Comparison of ENCODE assay signal across 31 cellular contexts in genomic region chr5:110251366-110251765, GRCh38.
"Had no signal": no experiment of that assay in that cellular context is flagged by ENCODE, and none has a peak within 500 bp of the region (broad histone marks: within the 10 kb centered on the region; RNA-seq: fewer than 3 reads in every experiment).

No MANE protein-coding gene starts in this region.

- H3K27ac ChIP-seq: adrenal gland, ascending aorta, epithelial cell of prostate, esophagus squamous epithelium, heart left ventricle, spleen, suprapubic skin, tibial artery, WERI-Rb-1 had no signal

- H3K27me3 Mint-ChIP-seq: activated naive CD8-positive, alpha-beta T cell treated with anti-CD3 and anti-CD28 coated beads for 36 hours; dendritic cell treated with granulocyte-macrophage colony-stimulating factor and Interleukin-4, amounts not matched to agents 40 ng/mL and 50 ng/mL, for 4 days; naive thymus-derived CD4-positive, alpha-beta T cell had no signal

- H3K4me3 ChIP-seq: adrenal gland, ascending aorta, esophagus squamous epithelium, heart left ventricle, spleen, suprapubic skin, tibial artery had no signal

- ATAC-seq: activated CD4-positive, CD25-positive, alpha-beta regulatory T cell treated with anti-CD3 and anti-CD28 coated beads, Interleukin-2, amount 50 U/mL, for 24 hours; heart left ventricle; naive thymus-derived CD4-positive, alpha-beta T cell; right cardiac atrium had no signal

- H3K4me1 Mint-ChIP-seq: activated naive CD8-positive, alpha-beta T cell treated with anti-CD3 and anti-CD28 coated beads for 36 hours; central memory CD8-positive, alpha-beta T cell; immature natural killer cell; mesothelial cell of epicardium; naive thymus-derived CD4-positive, alpha-beta T cell had no signal

- H3K9me3 ChIP-seq: ascending aorta, esophagus squamous epithelium, heart left ventricle, spleen, suprapubic skin, tibial artery had no signal

- H3K27me3 ChIP-seq: adrenal gland, ascending aorta, esophagus squamous epithelium, heart left ventricle, spleen, suprapubic skin, tibial artery had no signal

- H3K36me3 Mint-ChIP-seq: activated naive CD8-positive, alpha-beta T cell treated with anti-CD3 and anti-CD28 coated beads for 36 hours; immature natural killer cell; mesothelial cell of epicardium; naive thymus-derived CD4-positive, alpha-beta T cell had no signal

- H3K4me1 ChIP-seq: adrenal gland, ascending aorta, esophagus squamous epithelium, heart left ventricle, spleen, suprapubic skin had no signal

- H3K27ac Mint-ChIP-seq: activated naive CD4-positive, alpha-beta T cell treated with anti-CD3 and anti-CD28 coated beads for 36 hours; activated naive CD8-positive, alpha-beta T cell treated with anti-CD3 and anti-CD28 coated beads for 36 hours; activated T-helper 1 cell treated with anti-CD3 and anti-CD28 coated beads, Interleukin-12 subunit alpha, Interleukin-12 subunit beta, Interleukin-2, Interleukin-4 antibody, amounts not matched to agents 30 ng/mL and 10 ng/mL and 1 ng/mL, durations not matched to agents 14 hours and 24 hours and 36 hours; dendritic cell treated with granulocyte-macrophage colony-stimulating factor and Interleukin-4, amounts not matched to agents 40 ng/mL and 50 ng/mL, for 4 days; immature natural killer cell; mesothelial cell of epicardium; naive thymus-derived CD4-positive, alpha-beta T cell; T-helper 1 cell treated with Interleukin-12 subunit alpha and Interleukin-12 subunit beta and Interleukin-4 antibody, amounts not matched to agents 30 μg/mL and 1 μg/mL, for 36 hours had no signal

- H3K9me3 Mint-ChIP-seq: activated naive CD4-positive, alpha-beta T cell treated with anti-CD3 and anti-CD28 coated beads for 36 hours; activated naive CD8-positive, alpha-beta T cell treated with anti-CD3 and anti-CD28 coated beads for 36 hours; activated T-helper 1 cell treated with anti-CD3 and anti-CD28 coated beads, Interleukin-12 subunit alpha, Interleukin-12 subunit beta, Interleukin-2, Interleukin-4 antibody, amounts not matched to agents 30 ng/mL and 10 ng/mL and 1 ng/mL, durations not matched to agents 14 hours and 24 hours and 36 hours; central memory CD8-positive, alpha-beta T cell; dendritic cell treated with granulocyte-macrophage colony-stimulating factor and Interleukin-4, amounts not matched to agents 40 ng/mL and 50 ng/mL, for 4 days; mesothelial cell of epicardium; naive thymus-derived CD4-positive, alpha-beta T cell; neural crest cell; T-helper 1 cell treated with Interleukin-12 subunit alpha and Interleukin-12 subunit beta and Interleukin-4 antibody, amounts not matched to agents 30 μg/mL and 1 μg/mL, for 36 hours had no signal

- H3K4me3 Mint-ChIP-seq: activated naive CD4-positive, alpha-beta T cell treated with anti-CD3 and anti-CD28 coated beads for 36 hours; activated naive CD8-positive, alpha-beta T cell treated with anti-CD3 and anti-CD28 coated beads for 36 hours; activated T-helper 1 cell treated with anti-CD3 and anti-CD28 coated beads, Interleukin-12 subunit alpha, Interleukin-12 subunit beta, Interleukin-2, Interleukin-4 antibody, amounts not matched to agents 30 ng/mL and 10 ng/mL and 1 ng/mL, durations not matched to agents 14 hours and 24 hours and 36 hours; central memory CD8-positive, alpha-beta T cell; dendritic cell treated with granulocyte-macrophage colony-stimulating factor and Interleukin-4, amounts not matched to agents 40 ng/mL and 50 ng/mL, for 4 days; immature natural killer cell; mesothelial cell of epicardium; naive thymus-derived CD4-positive, alpha-beta T cell; neural crest cell; T-helper 1 cell treated with Interleukin-12 subunit alpha and Interleukin-12 subunit beta and Interleukin-4 antibody, amounts not matched to agents 30 μg/mL and 1 μg/mL, for 36 hours had no signal

- DNase-seq: activated CD4-positive, alpha-beta T cell treated with anti-CD3 and anti-CD28 coated beads for 48 hours; activated CD4-positive, alpha-beta T cell treated with anti-CD3 and anti-CD28 coated beads, Interleukin-2, amount 50 U/mL, for 48 hours; activated CD8-positive, alpha-beta memory T cell treated with anti-CD3 and anti-CD28 coated beads, Interleukin-2, amount 50 U/mL, for 4 hours; activated effector memory CD4-positive, alpha-beta T cell treated with anti-CD3 and anti-CD28 coated beads, Interleukin-2, amount 50 U/mL, for 16 hours; activated naive CD4-positive, alpha-beta T cell treated with anti-CD3 and anti-CD28 coated beads for 36 hours; activated naive CD8-positive, alpha-beta T cell treated with anti-CD3 and anti-CD28 coated beads for 36 hours; activated T-cell treated with anti-CD3 and anti-CD28 coated beads, Interleukin-2, amount 50 U/mL, for 1 hour; adrenal gland; effector CD4-positive, alpha-beta T cell; esophagus squamous epithelium; heart left ventricle; hypothalamus; immature natural killer cell; kidney; naive thymus-derived CD4-positive, alpha-beta T cell; right cardiac atrium; spleen; stimulated activated naive CD4-positive, alpha-beta T cell; T1000; tibial artery; WERI-Rb-1 had no signal

- H3K36me3 ChIP-seq: adrenal gland, ascending aorta, esophagus squamous epithelium, heart left ventricle, spleen, suprapubic skin, tibial artery, WERI-Rb-1 had no signal
